25 cellular contexts compared by ENCODE assay signal in the genomic region with DNA sequence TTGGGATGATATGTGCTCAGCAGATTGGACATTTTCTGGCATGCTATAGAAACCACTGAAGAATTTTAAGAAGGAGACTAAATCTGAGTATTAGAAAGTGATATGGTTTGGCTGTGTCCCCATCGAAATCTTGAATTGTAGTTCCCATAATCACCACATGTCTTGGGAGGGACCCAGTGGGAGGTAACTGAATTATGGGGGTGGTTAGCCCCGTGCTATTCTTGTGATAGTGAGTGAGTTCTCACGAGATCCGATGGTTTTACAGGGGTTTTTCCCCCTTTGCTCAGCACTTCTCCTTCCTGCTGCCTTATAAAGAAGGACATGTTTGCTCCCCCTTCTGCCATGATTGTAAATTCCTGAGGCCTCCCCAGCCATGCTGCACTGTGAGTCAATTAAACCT.
DNase-seq lines count a peak whose midpoint lies in the region; ATAC-seq and TF ChIP-seq lines count a peak whose summit lies in the region.
"Had no signal": no experiment of that assay in that cellular context is flagged by ENCODE, and none has a peak within 500 bp of the region (broad histone marks: within the 10 kb centered on the region; RNA-seq: fewer than 3 reads in every experiment).

No MANE protein-coding gene starts in this region.

- H3K4me3 Mint-ChIP-seq in glutamatergic neuron (ENCODE audit: unreplicated experiment), result no peak overlapping the region
- H3K4me3 Mint-ChIP-seq: activated CD4-positive, alpha-beta T cell treated with anti-CD3 and anti-CD28 coated beads, Interleukin-2, amount 10 ng/mL, durations not matched to agents 24 days and 14 days; activated naive CD8-positive, alpha-beta T cell; B cell; CD4-positive, alpha-beta memory T cell; naive thymus-derived CD8-positive, alpha-beta T cell had no signal

- H3K4me3 ChIP-seq in GM12864 (ENCODE audit: low read depth, low read length) (no peak overlapping the region), HCT116 (replicated peaks in 1 of 2; ENCODE audit: low read depth in 1 of 2, low read length in 2 of 2) (no peak overlapping the region), NB4 (ENCODE audit: low read depth, low read length) (no peak overlapping the region)
- H3K4me3 ChIP-seq: colonic mucosa, lung, SJCRH30 had no signal

- no peak overlapping the region for H3K4me2 ChIP-seq in HCT116 (ENCODE audit: low read length)
- H3K4me2 ChIP-seq: KMS-11 had no signal

- H3K9me3 ChIP-seq in HCT116 (ENCODE audit: control insufficient read depth in 1 of 2, insufficient read depth in 1 of 2, low read depth in 1 of 2, low read length in 2 of 2), result no peaks in the 10 kb centered on the region
- H3K9me3 ChIP-seq: colonic mucosa, SJCRH30 had no signal

- no peak for DNase-seq in GM12864 (ENCODE audit: low read depth)
- DNase-seq in HCT116 (ENCODE audit: low read depth, low spot score), result no peak
- peak; percentile 2 for DNase-seq in NB4 (ENCODE audit: low read depth)
- DNase-seq in glutamatergic neuron, result no peak
- no peak for DNase-seq in NCI-H187 treated with DMSO at 0.1 percent for 48 hours (lab: John Stamatoyannopoulos, UW)
- DNase-seq in hepatic stellate cell (ENCODE audit: low spot score), result no peak
- no peak for DNase-seq in cerebellum (ENCODE audit: low spot score)
- DNase-seq: ACHN; activated CD4-positive, alpha-beta T cell treated with anti-CD3 and anti-CD28 coated beads, Interleukin-2, amount 10 ng/mL, durations not matched to agents 24 days and 14 days; activated CD8-positive, alpha-beta memory T cell treated with anti-CD3 and anti-CD28 coated beads for 24 hours; activated effector memory CD4-positive, alpha-beta T cell treated with Interleukin-2 at 50 U/mL for 16 hours; activated T-cell treated with anti-CD3 and anti-CD28 coated beads for 4 hours; CD4-positive, alpha-beta memory T cell; colonic mucosa; effector CD4-positive, alpha-beta T cell; EL; hypothalamus; naive thymus-derived CD8-positive, alpha-beta T cell; NCI-H146; stimulated activated naive CD8-positive, alpha-beta T cell treated with anti-CD3 and anti-CD28 coated beads, Interleukin-15, Interleukin-2, amounts not matched to agents 100 U/mL and 50 U/mL, for 24 hours had no signal

- TF ChIP-seq RAD21 in HCT116 (IDR thresholded peaks at IDR 0.05; ENCODE audit: low read depth), result no peak

- RAD21 ChIA-PET in HCT116 (lab: Charles Lee; ENCODE audit: low non-redundant PET in 1 of 2, low total read pairs in 2 of 2, uncharacterized antibody in 2 of 2, unreplicated experiment in 2 of 2), result no interaction called here

- no peak overlapping the region for H2AFZ ChIP-seq in HCT116 (ENCODE audit: low read depth, low read length, poor library complexity, severe bottlenecking)

- no peaks in the 10 kb centered on the region; the same call in 1 of the 2 replicates for H3K9me2 ChIP-seq in HCT116 (ENCODE audit: insufficient read depth)

- H3K36me3 ChIP-seq in HCT116 (ENCODE audit: control insufficient read depth in 1 of 2, insufficient read depth in 2 of 2, low read length in 2 of 2), result no peaks in the 10 kb centered on the region
- H3K36me3 ChIP-seq: colonic mucosa, SJCRH30 had no signal

- TF ChIP-seq POLR2A in HCT116 (IDR thresholded peaks at IDR 0.05; ENCODE audit: borderline replicate concordance, extremely low read depth, insufficient read depth, insufficient read length) (no peak), NB4 (IDR thresholded peaks at IDR 0.05; ENCODE audit: extremely low read depth, insufficient read length) (no peak)

- TF ChIP-seq CTCF in GM12864 (IDR thresholded peaks at IDR 0.05; ENCODE audit: low read depth, low read length, missing control alignments) (peak; percentile 10), HCT116 (IDR thresholded peaks at IDR 0.05 in 2 of 3, conservative IDR thresholded peaks at IDR 0.05 in 1 of 3; ENCODE audit: borderline replicate concordance in 1 of 3, insufficient read depth in 1 of 3, low read depth in 2 of 3, low read length in 2 of 3) (0 out of 6 replicates have a peak, but pooled peaks of 1 of the 3 experiments have one; percentile 12), NB4 (IDR thresholded peaks at IDR 0.05; ENCODE audit: low read depth, low read length) (no peak), glutamatergic neuron (IDR thresholded peaks at IDR 0.05; ENCODE audit: partially characterized antibody, unreplicated experiment) (peak; percentile 34)

- BruUV-seq in HCT116 (replicated peaks; lab: Mats Ljungman, UMichigan), result no TSS peak

- POLR2A ChIA-PET in HCT116 (lab: Charles Lee), result no interaction called here

- no peaks in the 10 kb centered on the region for H3K9me3 Mint-ChIP-seq in glutamatergic neuron (ENCODE audit: unreplicated experiment)
- H3K9me3 Mint-ChIP-seq: activated CD4-positive, alpha-beta T cell treated with anti-CD3 and anti-CD28 coated beads, Interleukin-2, amount 10 ng/mL, durations not matched to agents 24 days and 14 days; naive thymus-derived CD8-positive, alpha-beta T cell had no signal

- no peak overlapping the region for H3K9ac ChIP-seq in HCT116 (ENCODE audit: low read length)
- H3K9ac ChIP-seq: KMS-11 had no signal

- H4K20me1 ChIP-seq in HCT116 (ENCODE audit: insufficient read depth), result no peaks in the 10 kb centered on the region; the same call in 1 of the 2 replicates

- CTCF ChIA-PET in HCT116 (lab: Charles Lee), result no interaction called here

- H3K36me3 Mint-ChIP-seq in glutamatergic neuron (ENCODE audit: unreplicated experiment), result no peaks in the 10 kb centered on the region
- H3K36me3 Mint-ChIP-seq: activated naive CD8-positive, alpha-beta T cell; CD4-positive, alpha-beta memory T cell; naive thymus-derived CD8-positive, alpha-beta T cell had no signal

- H3K27ac Mint-ChIP-seq in glutamatergic neuron (ENCODE audit: unreplicated experiment), result no peak overlapping the region
- H3K27ac Mint-ChIP-seq: activated CD4-positive, alpha-beta T cell treated with anti-CD3 and anti-CD28 coated beads, Interleukin-2, amount 10 ng/mL, durations not matched to agents 24 days and 14 days; activated naive CD8-positive, alpha-beta T cell; B cell; CD4-positive, alpha-beta memory T cell; naive thymus-derived CD8-positive, alpha-beta T cell had no signal

- H3K27ac ChIP-seq in HCT116 (ENCODE audit: low read depth, low read length), result no peak overlapping the region
- H3K27ac ChIP-seq: colonic mucosa, KMS-11, SJCRH30 had no signal

- intact Hi-C loops in HCT116 (cut with micrococcal nuclease), result no loop called here

- H3K4me1 ChIP-seq in HCT116 (ENCODE audit: control insufficient read depth in 1 of 2, insufficient read depth in 2 of 2, low read length in 2 of 2), result no peaks in the 10 kb centered on the region
- H3K4me1 ChIP-seq: colonic mucosa, SJCRH30 had no signal

- ATAC-seq in HCT116, result peak; percentile 53; the same call in 1 of the 2 replicates
- ATAC-seq: naive thymus-derived CD8-positive, alpha-beta T cell; stimulated activated naive CD8-positive, alpha-beta T cell treated with anti-CD3 and anti-CD28 coated beads, Interleukin-15, Interleukin-2, amounts not matched to agents 100 U/mL and 50 U/mL, for 24 hours had no signal

- H3K27me3 ChIP-seq in HCT116 (ENCODE audit: insufficient read depth, low read length), result no peaks in the 10 kb centered on the region
- H3K27me3 ChIP-seq: colonic mucosa, SJCRH30 had no signal

- peaks cover under 1% of the 10 kb centered on the region for H3K4me1 Mint-ChIP-seq in glutamatergic neuron (ENCODE audit: low read depth, unreplicated experiment)
- H3K4me1 Mint-ChIP-seq: activated CD4-positive, alpha-beta T cell treated with anti-CD3 and anti-CD28 coated beads, Interleukin-2, amount 10 ng/mL, durations not matched to agents 24 days and 14 days; B cell; CD4-positive, alpha-beta memory T cell; naive thymus-derived CD8-positive, alpha-beta T cell had no signal

- no peaks in the 10 kb centered on the region for H3K27me3 Mint-ChIP-seq in glutamatergic neuron (ENCODE audit: unreplicated experiment)
- H3K27me3 Mint-ChIP-seq: activated CD4-positive, alpha-beta T cell treated with anti-CD3 and anti-CD28 coated beads, Interleukin-2, amount 10 ng/mL, durations not matched to agents 24 days and 14 days; B cell; CD4-positive, alpha-beta memory T cell had no signal

- no peaks in the 10 kb centered on the region for H3K79me2 ChIP-seq in HCT116 (ENCODE audit: insufficient read depth, low read length)

TF ChIP-seq in HCT116, 20 proteins besides CTCF, POLR2A, EP300 and RAD21 (continues in another document):
- TF ChIP-seq TCF7L2 (IDR thresholded peaks at IDR 0.05; ENCODE audit: borderline replicate concordance, extremely low read depth, insufficient read depth, insufficient read length) (no peak), EZH2phosphoT487 (IDR thresholded peaks at IDR 0.05; ENCODE audit: borderline replicate concordance) (no peak)
- TF ChIP-seq, protein P1, sequence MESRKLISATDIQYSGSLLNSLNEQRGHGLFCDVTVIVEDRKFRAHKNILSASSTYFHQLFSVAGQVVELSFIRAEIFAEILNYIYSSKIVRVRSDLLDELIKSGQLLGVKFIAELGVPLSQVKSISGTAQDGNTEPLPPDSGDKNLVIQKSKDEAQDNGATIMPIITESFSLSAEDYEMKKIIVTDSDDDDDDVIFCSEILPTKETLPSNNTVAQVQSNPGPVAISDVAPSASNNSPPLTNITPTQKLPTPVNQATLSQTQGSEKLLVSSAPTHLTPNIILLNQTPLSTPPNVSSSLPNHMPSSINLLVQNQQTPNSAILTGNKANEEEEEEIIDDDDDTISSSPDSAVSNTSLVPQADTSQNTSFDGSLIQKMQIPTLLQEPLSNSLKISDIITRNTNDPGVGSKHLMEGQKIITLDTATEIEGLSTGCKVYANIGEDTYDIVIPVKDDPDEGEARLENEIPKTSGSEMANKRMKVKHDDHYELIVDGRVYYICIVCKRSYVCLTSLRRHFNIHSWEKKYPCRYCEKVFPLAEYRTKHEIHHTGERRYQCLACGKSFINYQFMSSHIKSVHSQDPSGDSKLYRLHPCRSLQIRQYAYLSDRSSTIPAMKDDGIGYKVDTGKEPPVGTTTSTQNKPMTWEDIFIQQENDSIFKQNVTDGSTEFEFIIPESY (IDR thresholded peaks at IDR 0.05; ENCODE audit: extremely low read depth, insufficient replicate concordance, low read length), result no peak
